9 cellular contexts compared by ENCODE assay signal in the genomic region with DNA sequence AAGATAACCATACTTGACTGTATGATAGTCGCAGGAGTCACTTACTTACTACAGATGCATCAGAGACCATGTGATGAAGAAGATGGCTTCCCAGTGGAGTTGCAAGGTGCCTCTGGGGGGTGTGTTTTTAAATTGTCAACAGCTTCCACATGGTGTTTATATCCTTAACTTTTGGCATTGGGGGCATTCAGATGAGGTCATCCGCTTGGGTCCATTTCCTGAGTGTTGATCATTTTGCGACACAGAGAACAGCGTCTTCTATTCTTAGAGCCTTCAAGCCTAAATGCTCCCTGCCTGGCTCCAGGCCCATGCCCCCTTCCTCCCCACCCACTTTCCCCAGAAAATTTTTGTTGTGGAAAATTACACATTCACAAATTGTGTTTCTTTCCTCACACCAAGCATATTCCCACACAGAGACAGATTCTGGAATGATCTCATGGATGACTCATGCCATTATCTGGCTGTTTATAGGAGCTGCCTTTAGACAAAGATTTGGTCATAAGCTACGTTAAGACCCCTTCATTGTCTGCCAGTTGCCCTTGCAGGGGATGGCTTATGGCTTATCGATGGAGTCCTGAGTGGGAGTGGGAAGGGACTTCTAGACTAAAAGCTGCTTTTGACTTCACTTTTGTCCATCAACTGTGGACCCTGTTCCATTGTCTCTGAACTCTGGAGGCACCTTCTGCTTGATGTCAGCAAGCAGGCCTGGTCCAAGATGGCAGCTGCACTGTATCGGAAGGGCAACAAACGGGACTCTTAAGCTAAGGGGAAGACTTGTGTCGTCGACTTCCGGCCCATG.
DNase-seq lines count a peak whose midpoint lies in the region; ATAC-seq and TF ChIP-seq lines count a peak whose summit lies in the region.
"Had no signal": no experiment of that assay in that cellular context is flagged by ENCODE, and none has a peak within 500 bp of the region (broad histone marks: within the 10 kb centered on the region; RNA-seq: fewer than 3 reads in every experiment).

No MANE protein-coding gene starts in this region.

- no peaks in the 10 kb centered on the region for H3K9me3 ChIP-seq in T-helper 17 cell (ENCODE audit: control insufficient read depth, low read length, poor library complexity, severe bottlenecking)
- H3K9me3 ChIP-seq in gastrocnemius medialis = no peaks in the 10 kb centered on the region

- peak overlapping the region; percentile 50 to 64 (median 55) for H3K27ac ChIP-seq in gastrocnemius medialis

- H3K4me1 ChIP-seq in gastrocnemius medialis = peaks cover 14 to 22% of the 10 kb centered on the region in 2 donors

- H3K4me1 Mint-ChIP-seq in T-helper 17 cell = peaks cover 9% of the 10 kb centered on the region
- peaks cover 7% of the 10 kb centered on the region for H3K4me1 Mint-ChIP-seq in glutamatergic neuron (ENCODE audit: low read depth, unreplicated experiment)

- H3K4me3 ChIP-seq in gastrocnemius medialis = no peak overlapping the region

- peak overlapping the region; percentile 95 for H3K27ac Mint-ChIP-seq in T-helper 17 cell
- H3K27ac Mint-ChIP-seq in glutamatergic neuron (ENCODE audit: unreplicated experiment) = no peak overlapping the region

- H3K27me3 ChIP-seq in gastrocnemius medialis = no peaks in the 10 kb centered on the region

- H3K27me3 Mint-ChIP-seq in T-helper 17 cell (no peaks in the 10 kb centered on the region), glutamatergic neuron (ENCODE audit: unreplicated experiment) (peaks cover 3% of the 10 kb centered on the region)
- H3K27me3 Mint-ChIP-seq: central memory CD8-positive, alpha-beta T cell had no signal

- H3K4me3 Mint-ChIP-seq in T-helper 17 cell (no peak overlapping the region), glutamatergic neuron (ENCODE audit: unreplicated experiment) (no peak overlapping the region)
- H3K4me3 Mint-ChIP-seq: central memory CD8-positive, alpha-beta T cell had no signal

- H3K9me3 Mint-ChIP-seq in glutamatergic neuron (ENCODE audit: unreplicated experiment) = peaks cover 3% of the 10 kb centered on the region
- H3K9me3 Mint-ChIP-seq: central memory CD8-positive, alpha-beta T cell had no signal

- H3K36me3 ChIP-seq in gastrocnemius medialis = no peaks in the 10 kb centered on the region

- DNase-seq in ELR (ENCODE audit: low read depth) (peak; percentile 71), T-helper 17 cell (no peak), glomerular endothelial cell (ENCODE audit: extremely low read depth, low read depth, low spot score) (peak; percentile 86), gastrocnemius medialis (peak in 1 of 2 donors; percentile 30), glutamatergic neuron (no peak), NCI-H2227 (lab: John Stamatoyannopoulos, UW; ENCODE audit: unreplicated experiment) (no peak), T1000 (lab: John Stamatoyannopoulos, UW) (no peak)
- no peak for DNase-seq in stimulated activated CD4-positive, alpha-beta T cell treated with anti-CD3 and anti-CD28 coated beads, Interleukin-4, amount 100 ng/mL, for 4 hours

- intact Hi-C loops in gastrocnemius medialis (cut with DNase I; ENCODE audit: low total_unique reads) = loop anchor here (5.0 kb wide), 1 partner anchor 130 kb away; no protein-coding TSS in a partner anchor

- TF ChIP-seq POLR2A in gastrocnemius medialis (IDR thresholded peaks at IDR 0.05) = no peak

- ATAC-seq in T-helper 17 cell (no peak), gastrocnemius medialis (peak; percentile 45 to 51)

- TF ChIP-seq CTCF in gastrocnemius medialis (IDR thresholded peaks at IDR 0.05 in 4 of 5, conservative IDR thresholded peaks at IDR 0.05 in 1 of 5) = no peak
- no peak for TF ChIP-seq CTCF in glutamatergic neuron (IDR thresholded peaks at IDR 0.05; ENCODE audit: partially characterized antibody, unreplicated experiment)

- in situ Hi-C loops in gastrocnemius medialis (cut with MboI; ENCODE audit: low sequenced_read_pairs in 4 of 4) = loop anchor here in 1 of 4 donors (25.0 kb wide), 1 partner anchor 210 kb away; a partner anchor contains a TSS

- no peaks in the 10 kb centered on the region for H3K36me3 Mint-ChIP-seq in T-helper 17 cell (ENCODE audit: low read depth)
- peaks cover 4% of the 10 kb centered on the region for H3K36me3 Mint-ChIP-seq in glutamatergic neuron (ENCODE audit: unreplicated experiment)

Comparison
In these comparisons a context has a peak if more than half of its experiments do, and no peak if none do; other contexts are left out.
1. DNase-seq: peak in ELR (single experiment) and glomerular endothelial cell (single experiment); none in T-helper 17 cell (0 of 3), stimulated activated CD4-positive, alpha-beta T cell treated with anti-CD3 and anti-CD28 coated beads, Interleukin-4, amount 100 ng/mL, for 4 hours (0 of 2), glutamatergic neuron (single experiment), NCI-H2227 (single experiment) and T1000 (single experiment).